Comparison of ENCODE assay signal across 24 cellular contexts in genomic region chr5:44719856-44720255, GRCh38.
"Had no signal": no experiment of that assay in that cellular context is flagged by ENCODE, and none has a peak within 500 bp of the region (broad histone marks: within the 10 kb centered on the region; RNA-seq: fewer than 3 reads in every experiment).

No MANE protein-coding gene starts in this region.

- H3K4me1 Mint-ChIP-seq: naive thymus-derived CD4-positive, alpha-beta T cell; stimulated activated naive B cell treated with anti-CD40 and anti-IgM and Interleukin-4, amounts not matched to agents 10 μg/mL and 1 μg/mL and 100 μg/mL, for 72 hours had no signal

- H3K4me3 ChIP-seq: left ventricle myocardium inferior, lung, mucosa of descending colon, ovary, right atrium auricular region, skin epidermis, stomach, testis, thyroid gland, transverse colon, upper lobe of left lung, vagina had no signal

- H3K27ac ChIP-seq: left ventricle myocardium inferior, ovary, right atrium auricular region, skin epidermis, stomach, testis, thyroid gland, transverse colon, upper lobe of left lung, vagina had no signal

- H3K4me3 Mint-ChIP-seq: naive thymus-derived CD4-positive, alpha-beta T cell; natural killer cell treated with Interleukin-12 subunit alpha and Interleukin-12 subunit beta and Interleukin-15 and Interleukin-18, amount 100 ng/mL, for 72 hours; stimulated activated naive B cell treated with anti-CD40 and anti-IgM and Interleukin-4, amounts not matched to agents 10 μg/mL and 1 μg/mL and 100 μg/mL, for 72 hours had no signal

- H3K36me3 Mint-ChIP-seq: naive thymus-derived CD4-positive, alpha-beta T cell; natural killer cell treated with Interleukin-12 subunit alpha and Interleukin-12 subunit beta and Interleukin-15 and Interleukin-18, amount 100 ng/mL, for 72 hours; stimulated activated naive B cell treated with anti-CD40 and anti-IgM and Interleukin-4, amounts not matched to agents 10 μg/mL and 1 μg/mL and 100 μg/mL, for 72 hours had no signal

- H3K27me3 Mint-ChIP-seq: natural killer cell treated with Interleukin-12 subunit alpha and Interleukin-12 subunit beta and Interleukin-15 and Interleukin-18, amount 100 ng/mL, for 72 hours; progenitor cell of endocrine pancreas; stimulated activated naive B cell treated with anti-CD40 and anti-IgM and Interleukin-4, amounts not matched to agents 10 μg/mL and 1 μg/mL and 100 μg/mL, for 72 hours had no signal

- ATAC-seq: mucosa of descending colon; naive thymus-derived CD4-positive, alpha-beta T cell; natural killer cell treated with Interleukin-12 subunit alpha and Interleukin-12 subunit beta and Interleukin-15 and Interleukin-18, amount 100 ng/mL, for 72 hours; sciatic nerve; stimulated activated naive B cell treated with anti-CD40 and anti-IgM and Interleukin-4, amounts not matched to agents 10 μg/mL and 1 μg/mL and 100 μg/mL, for 72 hours; stimulated activated naive CD8-positive, alpha-beta T cell treated with anti-CD3 and anti-CD28 coated beads, Interleukin-15, Interleukin-2, amounts not matched to agents 100 U/mL and 50 U/mL, for 24 hours had no signal

- DNase-seq: islet precursor cell; left ventricle myocardium inferior; midbrain; mucosa of descending colon; naive thymus-derived CD4-positive, alpha-beta T cell; ovary; stimulated activated CD4-positive, alpha-beta T cell treated with anti-CD3 and anti-CD28 coated beads, Interleukin-12 subunit alpha, Interleukin-12 subunit beta, amount 100 ng/mL, for 4 hours; stimulated activated CD4-positive, alpha-beta T cell treated with anti-CD3 and anti-CD28 coated beads, Interleukin-15, amount 100 ng/mL, for 24 hours; stimulated activated CD4-positive, alpha-beta T cell treated with anti-CD3 and anti-CD28 coated beads, Interleukin-2, amount 100 ng/mL, for 24 hours; stimulated activated CD4-positive, alpha-beta T cell treated with anti-CD3 and anti-CD28 coated beads, Interleukin-4, amount 100 ng/mL, for 1 hour; stimulated activated naive B cell treated with anti-CD40 and anti-IgM and Interleukin-4, amounts not matched to agents 10 μg/mL and 1 μg/mL and 100 μg/mL, for 72 hours; stimulated activated naive CD8-positive, alpha-beta T cell treated with anti-CD3 and anti-CD28 coated beads, Interleukin-15, Interleukin-2, amounts not matched to agents 100 U/mL and 50 U/mL, for 24 hours; stomach; testis; thyroid gland; transverse colon; upper lobe of left lung had no signal

- H3K9me3 ChIP-seq: left ventricle myocardium inferior, ovary, right atrium auricular region, stomach, testis, thyroid gland, transverse colon, upper lobe of left lung, vagina had no signal

- H3K36me3 ChIP-seq: left ventricle myocardium inferior, ovary, right atrium auricular region, stomach, thyroid gland, transverse colon, upper lobe of left lung, vagina had no signal

- H3K27ac Mint-ChIP-seq: naive thymus-derived CD4-positive, alpha-beta T cell; natural killer cell treated with Interleukin-12 subunit alpha and Interleukin-12 subunit beta and Interleukin-15 and Interleukin-18, amount 100 ng/mL, for 72 hours; progenitor cell of endocrine pancreas; stimulated activated naive B cell treated with anti-CD40 and anti-IgM and Interleukin-4, amounts not matched to agents 10 μg/mL and 1 μg/mL and 100 μg/mL, for 72 hours had no signal
